In the genomic region with DNA sequence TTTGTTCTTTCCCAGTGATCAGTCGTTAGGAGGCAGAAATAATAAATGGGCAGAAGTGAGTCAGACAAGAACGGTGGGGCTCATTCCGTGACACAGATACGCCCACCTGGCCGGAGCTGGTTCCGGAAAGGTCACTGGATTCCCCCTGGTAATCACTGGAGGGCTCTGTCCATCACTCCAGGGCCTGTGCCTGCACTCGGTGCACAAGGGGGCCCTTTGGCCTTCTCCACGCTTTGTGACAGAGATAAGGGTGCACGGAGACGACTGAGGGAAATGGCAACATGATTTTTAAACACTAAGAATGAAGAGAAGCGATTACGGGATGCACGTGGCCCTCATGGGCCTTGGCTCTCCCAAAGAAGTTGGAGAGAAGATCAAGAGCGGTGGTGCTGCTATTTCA, we compare ENCODE assay signal across 21 cellular contexts.
DNase-seq lines count a peak whose midpoint lies in the region; ATAC-seq and TF ChIP-seq lines count a peak whose summit lies in the region.
"Had no signal": no experiment of that assay in that cellular context is flagged by ENCODE, and none has a peak within 500 bp of the region (broad histone marks: within the 10 kb centered on the region; RNA-seq: fewer than 3 reads in every experiment).

No MANE protein-coding gene starts in this region.

- H3K27me3 ChIP-seq in H7 (ENCODE audit: control insufficient read depth, insufficient read depth, low read length): no peaks in the 10 kb centered on the region
- H3K27me3 ChIP-seq: BLaER1, MG63, SJCRH30 had no signal

- H3K27me3 Mint-ChIP-seq in WTC11 (ENCODE audit: low read depth): no peaks in the 10 kb centered on the region

- no peak for ATAC-seq in WTC11
- ATAC-seq: Right ventricle myocardium inferior had no signal

- TF ChIP-seq CTCF in WTC11 (IDR thresholded peaks at IDR 0.05): no peak

- POLR2A ChIA-PET in WTC11 (lab: Charles Lee): no interaction called here

- H3K4me1 Mint-ChIP-seq in WTC11: 0 out of 2 replicates have a peak, but pooled peaks cover 3% of the 10 kb centered on the region
- H3K4me1 Mint-ChIP-seq: GM23338 had no signal

- peak overlapping the region; percentile 39; the same call in 1 of the 2 replicates for H3K27ac Mint-ChIP-seq in WTC11
- H3K27ac Mint-ChIP-seq: GM23338, HFFc6 had no signal

- CTCF ChIA-PET in WTC11 (lab: Charles Lee): no interaction called here

- H3K9me3 Mint-ChIP-seq in WTC11: no peaks in the 10 kb centered on the region
- H3K9me3 Mint-ChIP-seq: CD4-positive, CD25-positive, alpha-beta regulatory T cell; GM23338; HFFc6 had no signal

- no peak overlapping the region for H3K4me3 ChIP-seq in H7 (ENCODE audit: insufficient read depth, low read depth, low read length)
- H3K4me3 ChIP-seq: BLaER1, GM23338, HAP-1, MG63, PC-9, SJCRH30 had no signal

- no peak overlapping the region for H3K4me3 Mint-ChIP-seq in WTC11
- H3K4me3 Mint-ChIP-seq: CD4-positive, CD25-positive, alpha-beta regulatory T cell; GM23338; HFFc6 had no signal

- H3K36me3 ChIP-seq in H7 (replicated peaks; ENCODE audit: control insufficient read depth, insufficient read depth, low read length): no peaks in the 10 kb centered on the region
- H3K36me3 ChIP-seq: BLaER1, HAP-1, MG63, SJCRH30 had no signal

- DNase-seq in H7 (peak; percentile 13), WTC11 (ENCODE audit: low spot score) (no peak), mesenteric fat pad (ENCODE audit: low spot score) (peak; percentile 81), ureter (ENCODE audit: low spot score) (peak; percentile 25), NCI-H82 treated with DMSO at 0.1 percent for 48 hours (lab: John Stamatoyannopoulos, UW; ENCODE audit: unreplicated experiment) (no peak), anterior cingulate cortex (lab: John Stamatoyannopoulos, UW) (no peak)
- DNase-seq in activated CD4-positive, CD25-positive, alpha-beta regulatory T cell treated with anti-CD3 and anti-CD28 coated beads, Interleukin-2, amount 50 U/mL, for 72 hours: no peak
- DNase-seq: CD4-positive, CD25-positive, alpha-beta regulatory T cell; HFFc6; KG1; MG63; NCI-H1105 treated with DMSO at 0.1 percent for 48 hours; NCI-H2029; NCI-H774; NK-92 treated with Interleukin-12 subunit alpha and Interleukin-12 subunit beta, amount 100 ng/mL, for 24 hours; PC-9; SJCRH30 had no signal

- H3K36me3 Mint-ChIP-seq in WTC11: no peaks in the 10 kb centered on the region
- H3K36me3 Mint-ChIP-seq: CD4-positive, CD25-positive, alpha-beta regulatory T cell had no signal

TF ChIP-seq in WTC11, 78 proteins besides CTCF, POLR2A, EP300 and RAD21:
- no peak for TF ChIP-seq GRHL2 (CRISPR knock-in tag; IDR thresholded peaks at IDR 0.05; ENCODE audit: insufficient replicate concordance, severe bottlenecking)
- TF ChIP-seq, protein P1, sequence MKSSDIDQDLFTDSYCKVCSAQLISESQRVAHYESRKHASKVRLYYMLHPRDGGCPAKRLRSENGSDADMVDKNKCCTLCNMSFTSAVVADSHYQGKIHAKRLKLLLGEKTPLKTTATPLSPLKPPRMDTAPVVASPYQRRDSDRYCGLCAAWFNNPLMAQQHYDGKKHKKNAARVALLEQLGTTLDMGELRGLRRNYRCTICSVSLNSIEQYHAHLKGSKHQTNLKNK (CRISPR knock-in tag; IDR thresholded peaks at IDR 0.05): no peak
- TF ChIP-seq, protein P2, sequence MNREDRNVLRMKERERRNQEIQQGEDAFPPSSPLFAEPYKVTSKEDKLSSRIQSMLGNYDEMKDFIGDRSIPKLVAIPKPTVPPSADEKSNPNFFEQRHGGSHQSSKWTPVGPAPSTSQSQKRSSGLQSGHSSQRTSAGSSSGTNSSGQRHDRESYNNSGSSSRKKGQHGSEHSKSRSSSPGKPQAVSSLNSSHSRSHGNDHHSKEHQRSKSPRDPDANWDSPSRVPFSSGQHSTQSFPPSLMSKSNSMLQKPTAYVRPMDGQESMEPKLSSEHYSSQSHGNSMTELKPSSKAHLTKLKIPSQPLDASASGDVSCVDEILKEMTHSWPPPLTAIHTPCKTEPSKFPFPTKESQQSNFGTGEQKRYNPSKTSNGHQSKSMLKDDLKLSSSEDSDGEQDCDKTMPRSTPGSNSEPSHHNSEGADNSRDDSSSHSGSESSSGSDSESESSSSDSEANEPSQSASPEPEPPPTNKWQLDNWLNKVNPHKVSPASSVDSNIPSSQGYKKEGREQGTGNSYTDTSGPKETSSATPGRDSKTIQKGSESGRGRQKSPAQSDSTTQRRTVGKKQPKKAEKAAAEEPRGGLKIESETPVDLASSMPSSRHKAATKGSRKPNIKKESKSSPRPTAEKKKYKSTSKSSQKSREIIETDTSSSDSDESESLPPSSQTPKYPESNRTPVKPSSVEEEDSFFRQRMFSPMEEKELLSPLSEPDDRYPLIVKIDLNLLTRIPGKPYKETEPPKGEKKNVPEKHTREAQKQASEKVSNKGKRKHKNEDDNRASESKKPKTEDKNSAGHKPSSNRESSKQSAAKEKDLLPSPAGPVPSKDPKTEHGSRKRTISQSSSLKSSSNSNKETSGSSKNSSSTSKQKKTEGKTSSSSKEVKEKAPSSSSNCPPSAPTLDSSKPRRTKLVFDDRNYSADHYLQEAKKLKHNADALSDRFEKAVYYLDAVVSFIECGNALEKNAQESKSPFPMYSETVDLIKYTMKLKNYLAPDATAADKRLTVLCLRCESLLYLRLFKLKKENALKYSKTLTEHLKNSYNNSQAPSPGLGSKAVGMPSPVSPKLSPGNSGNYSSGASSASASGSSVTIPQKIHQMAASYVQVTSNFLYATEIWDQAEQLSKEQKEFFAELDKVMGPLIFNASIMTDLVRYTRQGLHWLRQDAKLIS (CRISPR knock-in tag; IDR thresholded peaks at IDR 0.05; ENCODE audit: borderline replicate concordance): no peak
- no peak for TF ChIP-seq NFATC4 (CRISPR knock-in tag; IDR thresholded peaks at IDR 0.05)
- no peak for TF ChIP-seq CREB1 (CRISPR knock-in tag; IDR thresholded peaks at IDR 0.05)
- TF ChIP-seq, protein P3, sequence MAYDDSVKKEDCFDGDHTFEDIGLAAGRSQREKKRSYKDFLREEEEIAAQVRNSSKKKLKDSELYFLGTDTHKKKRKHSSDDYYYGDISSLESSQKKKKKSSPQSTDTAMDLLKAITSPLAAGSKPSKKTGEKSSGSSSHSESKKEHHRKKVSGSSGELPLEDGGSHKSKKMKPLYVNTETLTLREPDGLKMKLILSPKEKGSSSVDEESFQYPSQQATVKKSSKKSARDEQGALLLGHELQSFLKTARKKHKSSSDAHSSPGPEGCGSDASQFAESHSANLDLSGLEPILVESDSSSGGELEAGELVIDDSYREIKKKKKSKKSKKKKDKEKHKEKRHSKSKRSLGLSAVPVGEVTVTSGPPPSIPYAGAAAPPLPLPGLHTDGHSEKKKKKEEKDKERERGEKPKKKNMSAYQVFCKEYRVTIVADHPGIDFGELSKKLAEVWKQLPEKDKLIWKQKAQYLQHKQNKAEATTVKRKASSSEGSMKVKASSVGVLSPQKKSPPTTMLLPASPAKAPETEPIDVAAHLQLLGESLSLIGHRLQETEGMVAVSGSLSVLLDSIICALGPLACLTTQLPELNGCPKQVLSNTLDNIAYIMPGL (CRISPR knock-in tag; IDR thresholded peaks at IDR 0.05): no peak
- TF ChIP-seq, protein P4, sequence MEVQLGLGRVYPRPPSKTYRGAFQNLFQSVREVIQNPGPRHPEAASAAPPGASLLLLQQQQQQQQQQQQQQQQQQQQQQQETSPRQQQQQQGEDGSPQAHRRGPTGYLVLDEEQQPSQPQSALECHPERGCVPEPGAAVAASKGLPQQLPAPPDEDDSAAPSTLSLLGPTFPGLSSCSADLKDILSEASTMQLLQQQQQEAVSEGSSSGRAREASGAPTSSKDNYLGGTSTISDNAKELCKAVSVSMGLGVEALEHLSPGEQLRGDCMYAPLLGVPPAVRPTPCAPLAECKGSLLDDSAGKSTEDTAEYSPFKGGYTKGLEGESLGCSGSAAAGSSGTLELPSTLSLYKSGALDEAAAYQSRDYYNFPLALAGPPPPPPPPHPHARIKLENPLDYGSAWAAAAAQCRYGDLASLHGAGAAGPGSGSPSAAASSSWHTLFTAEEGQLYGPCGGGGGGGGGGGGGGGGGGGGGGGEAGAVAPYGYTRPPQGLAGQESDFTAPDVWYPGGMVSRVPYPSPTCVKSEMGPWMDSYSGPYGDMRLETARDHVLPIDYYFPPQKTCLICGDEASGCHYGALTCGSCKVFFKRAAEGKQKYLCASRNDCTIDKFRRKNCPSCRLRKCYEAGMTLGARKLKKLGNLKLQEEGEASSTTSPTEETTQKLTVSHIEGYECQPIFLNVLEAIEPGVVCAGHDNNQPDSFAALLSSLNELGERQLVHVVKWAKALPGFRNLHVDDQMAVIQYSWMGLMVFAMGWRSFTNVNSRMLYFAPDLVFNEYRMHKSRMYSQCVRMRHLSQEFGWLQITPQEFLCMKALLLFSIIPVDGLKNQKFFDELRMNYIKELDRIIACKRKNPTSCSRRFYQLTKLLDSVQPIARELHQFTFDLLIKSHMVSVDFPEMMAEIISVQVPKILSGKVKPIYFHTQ (CRISPR knock-in tag; IDR thresholded peaks at IDR 0.05): no peak
- no peak for TF ChIP-seq TEAD1 (CRISPR knock-in tag; IDR thresholded peaks at IDR 0.05)
- TF ChIP-seq JUN (CRISPR knock-in tag; IDR thresholded peaks at IDR 0.05): no peak
- TF ChIP-seq, protein P5, sequence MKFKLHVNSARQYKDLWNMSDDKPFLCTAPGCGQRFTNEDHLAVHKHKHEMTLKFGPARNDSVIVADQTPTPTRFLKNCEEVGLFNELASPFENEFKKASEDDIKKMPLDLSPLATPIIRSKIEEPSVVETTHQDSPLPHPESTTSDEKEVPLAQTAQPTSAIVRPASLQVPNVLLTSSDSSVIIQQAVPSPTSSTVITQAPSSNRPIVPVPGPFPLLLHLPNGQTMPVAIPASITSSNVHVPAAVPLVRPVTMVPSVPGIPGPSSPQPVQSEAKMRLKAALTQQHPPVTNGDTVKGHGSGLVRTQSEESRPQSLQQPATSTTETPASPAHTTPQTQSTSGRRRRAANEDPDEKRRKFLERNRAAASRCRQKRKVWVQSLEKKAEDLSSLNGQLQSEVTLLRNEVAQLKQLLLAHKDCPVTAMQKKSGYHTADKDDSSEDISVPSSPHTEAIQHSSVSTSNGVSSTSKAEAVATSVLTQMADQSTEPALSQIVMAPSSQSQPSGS (CRISPR knock-in tag; IDR thresholded peaks at IDR 0.05; ENCODE audit: borderline replicate concordance, low read depth): no peak
- no peak for TF ChIP-seq OVOL2 (CRISPR knock-in tag; IDR thresholded peaks at IDR 0.05; ENCODE audit: borderline replicate concordance)
- TF ChIP-seq SP1 (CRISPR knock-in tag; conservative IDR thresholded peaks at IDR 0.05): no peak
- TF ChIP-seq ZBTB21 (CRISPR knock-in tag; IDR thresholded peaks at IDR 0.05; ENCODE audit: borderline replicate concordance): no peak
- no peak for TF ChIP-seq JAZF1 (CRISPR knock-in tag; IDR thresholded peaks at IDR 0.05)

Comparison
In these comparisons a context has a peak if more than half of its experiments do, and no peak if none do; other contexts are left out.
1. DNase-seq: peak in H7 (single experiment), mesenteric fat pad (single experiment) and ureter (single experiment); none in WTC11 (single experiment), activated CD4-positive, CD25-positive, alpha-beta regulatory T cell treated with anti-CD3 and anti-CD28 coated beads, Interleukin-2, amount 50 U/mL, for 72 hours (single experiment), NCI-H82 treated with DMSO at 0.1 percent for 48 hours (single experiment) and anterior cingulate cortex (0 of 58).